In genomic region chr16:74577882-74578366, GRCh38 we compare ENCODE assay signal across 9 cellular contexts. TPM values are rescaled to one million over a fixed set of nuclear protein-coding genes. Genes with fewer than 3 reads are reported as not detected.
DNase-seq lines count a peak whose midpoint lies in the region; ATAC-seq and TF ChIP-seq lines count a peak whose summit lies in the region.
"Had no signal": no experiment of that assay in that cellular context is flagged by ENCODE, and none has a peak within 500 bp of the region (broad histone marks: within the 10 kb centered on the region; RNA-seq: fewer than 3 reads in every experiment).

No MANE protein-coding gene starts in this region.

- no peaks in the 10 kb centered on the region for H3K27me3 ChIP-seq in psoas muscle (ENCODE audit: insufficient read depth in 3 of 3, low read length in 2 of 3)
- H3K27me3 ChIP-seq: colonic mucosa had no signal

- no peak for TF ChIP-seq CTCF in psoas muscle (IDR thresholded peaks at IDR 0.05)

- H3K36me3 ChIP-seq in psoas muscle (ENCODE audit: insufficient read depth in 1 of 2, low read depth in 1 of 2), result no peaks in the 10 kb centered on the region
- H3K36me3 ChIP-seq: colonic mucosa had no signal

- ATAC-seq in psoas muscle (no peak), GM21576 (IDR thresholded peaks at IDR 0.05; ENCODE audit: unreplicated experiment) (no peak), HG02759 (IDR thresholded peaks at IDR 0.05; ENCODE audit: unreplicated experiment) (no peak)

- peak; percentile 12 for DNase-seq in NCI-H2227 treated with DMSO at 0.1 percent for 48 hours (lab: John Stamatoyannopoulos, UW)
- DNase-seq in NCI-H2227 (lab: John Stamatoyannopoulos, UW; ENCODE audit: unreplicated experiment), result no peak
- peak; percentile 92 for DNase-seq in M059J (ENCODE audit: low read depth)
- DNase-seq in amniotic epithelial cell (ENCODE audit: low read depth), result peak; percentile 32
- no peak for DNase-seq in psoas muscle
- DNase-seq in stimulated activated CD8-positive, alpha-beta memory T cell treated with anti-CD3 and anti-CD28 coated beads, Interleukin-4, amount 100 ng/mL, for 48 hours, result no peak
- DNase-seq: colonic mucosa had no signal

- H3K27ac ChIP-seq in psoas muscle, result peak overlapping the region; percentile 75
- H3K27ac ChIP-seq: colonic mucosa had no signal

- no peaks in the 10 kb centered on the region for H3K9me3 ChIP-seq in psoas muscle
- H3K9me3 ChIP-seq: colonic mucosa had no signal

- WGBS in psoas muscle, 3 donors, result 81 to 85% (median 84%) methylated on average over 2 of the region's 2 CpGs

- no peak overlapping the region for H3K4me3 ChIP-seq in psoas muscle
- H3K4me3 ChIP-seq: colonic mucosa had no signal

- intact Hi-C loops in psoas muscle (cut with DNase I), result no loop called here

- peaks cover 69% of the 10 kb centered on the region for H3K4me1 ChIP-seq in psoas muscle
- H3K4me1 ChIP-seq: colonic mucosa had no signal

RNA-seq across cellular contexts. Expression of gene GLG1, which starts 29.0 kb away (rescaled TPM):
- 61.7 and 113 TPM in 2 replicates for total RNA-seq in M059J (2014; rRNA removed; shearing (Covaris generic))
- total RNA-seq in psoas muscle, result 100 to 1,000 TPM in 1 of 4 donors, 10 to 100 TPM in 3; 60.1 to 107 (median 76.5) TPM
- polyA plus RNA-seq in psoas muscle, result 10 to 100 TPM; 19.7 to 57.6 (median 24.6) TPM

Comparison
In these comparisons a context has a peak if more than half of its experiments do, and no peak if none do; other contexts are left out.
1. DNase-seq: peak in NCI-H2227 treated with DMSO at 0.1 percent for 48 hours (single experiment), M059J (single experiment) and amniotic epithelial cell (single experiment); none in NCI-H2227 (single experiment), psoas muscle (0 of 2) and stimulated activated CD8-positive, alpha-beta memory T cell treated with anti-CD3 and anti-CD28 coated beads, Interleukin-4, amount 100 ng/mL, for 48 hours (single experiment).